ENCODE assay signal across 14 cellular contexts in genomic region chr6:166201878-166202277, GRCh38. TPM values are rescaled to one million over a fixed set of nuclear protein-coding genes. Genes with fewer than 3 reads are reported as not detected.
DNase-seq lines count a peak whose midpoint lies in the region; ATAC-seq, FAIRE-seq and TF ChIP-seq lines count a peak whose summit lies in the region.
"Had no signal": no experiment of that assay in that cellular context is flagged by ENCODE, and none has a peak within 500 bp of the region (broad histone marks: within the 10 kb centered on the region; RNA-seq: fewer than 3 reads in every experiment).

No MANE protein-coding gene starts in this region.

- no peaks in the 10 kb centered on the region for H3K9me3 Mint-ChIP-seq in IgD-negative memory B cell
- no peaks in the 10 kb centered on the region for H3K9me3 Mint-ChIP-seq in activated T-helper 17 cell treated with anti-CD3 and anti-CD28 coated beads, Interleukin-2, amount 50 U/mL, for 72 hours
- no peaks in the 10 kb centered on the region for H3K9me3 Mint-ChIP-seq in endothelial cell (ENCODE audit: unreplicated experiment)
- H3K9me3 Mint-ChIP-seq: neural crest cell had no signal

- intact Hi-C loops in sciatic nerve (cut with DNase I) = loop anchor here (5.0 kb wide), 1 partner anchor 1925 kb away; no protein-coding TSS in a partner anchor

- H3K27ac Mint-ChIP-seq in IgD-negative memory B cell (peak overlapping the region in 1 of 3 donors; percentile 57), endothelial cell (ENCODE audit: unreplicated experiment) (no peak overlapping the region)
- H3K27ac Mint-ChIP-seq in activated T-helper 17 cell treated with anti-CD3 and anti-CD28 coated beads, Interleukin-2, amount 50 U/mL, for 72 hours = no peak overlapping the region

- no peak for FAIRE-seq in GM12891 (lab: Jason Lieb, UNC)
- FAIRE-seq: astrocyte, small intestine, urothelium cell line had no signal

- peaks cover 4% of the 10 kb centered on the region for H3K27me3 Mint-ChIP-seq in IgD-negative memory B cell
- peaks cover 21% of the 10 kb centered on the region for H3K27me3 Mint-ChIP-seq in activated T-helper 17 cell treated with anti-CD3 and anti-CD28 coated beads, Interleukin-2, amount 50 U/mL, for 72 hours
- peaks cover 3% of the 10 kb centered on the region for H3K27me3 Mint-ChIP-seq in endothelial cell (ENCODE audit: unreplicated experiment)

- ATAC-seq in GM21367 (IDR thresholded peaks at IDR 0.05; ENCODE audit: unreplicated experiment) = peak; percentile 24
- ATAC-seq in HG02938 (IDR thresholded peaks at IDR 0.05; ENCODE audit: unreplicated experiment) = peak; percentile 19
- no peak for ATAC-seq in sciatic nerve
- ATAC-seq in activated T-helper 17 cell treated with anti-CD3 and anti-CD28 coated beads, Interleukin-2, amount 50 U/mL, for 72 hours (replicated peaks) = no peak

- TF ChIP-seq CTCF in endothelial cell (IDR thresholded peaks at IDR 0.05; ENCODE audit: unreplicated experiment) = no peak

- H3K4me3 Mint-ChIP-seq in IgD-negative memory B cell (peak overlapping the region; percentile 11 to 91 (median 72)), endothelial cell (ENCODE audit: unreplicated experiment) (no peak overlapping the region)
- no peak overlapping the region for H3K4me3 Mint-ChIP-seq in activated T-helper 17 cell treated with anti-CD3 and anti-CD28 coated beads, Interleukin-2, amount 50 U/mL, for 72 hours
- H3K4me3 Mint-ChIP-seq: neural crest cell had no signal

- TF ChIP-seq POLR2A in GM12891 (IDR thresholded peaks at IDR 0.05; ENCODE audit: low read depth, low read length) = no peak

- H3K4me1 Mint-ChIP-seq in IgD-negative memory B cell (peaks cover 21 to 26% (median 23%) of the 10 kb centered on the region in 3 donors), endothelial cell (ENCODE audit: unreplicated experiment) (no peaks in the 10 kb centered on the region)
- no peaks in the 10 kb centered on the region for H3K4me1 Mint-ChIP-seq in activated T-helper 17 cell treated with anti-CD3 and anti-CD28 coated beads, Interleukin-2, amount 50 U/mL, for 72 hours

- DNase-seq in GM12891 (ENCODE audit: insufficient read length, low spot score) = no peak
- DNase-seq in stimulated activated CD4-positive, alpha-beta T cell treated with anti-CD3 and anti-CD28 coated beads, Interleukin-4, amount 100 ng/mL, for 4 hours = no peak
- DNase-seq in sciatic nerve (ENCODE audit: low spot score) = no peak
- no peak for DNase-seq in endothelial cell (ENCODE audit: low spot score)
- DNase-seq: effector CD4-positive, alpha-beta T cell; small intestine had no signal

- H3K36me3 Mint-ChIP-seq in IgD-negative memory B cell (no peaks in the 10 kb centered on the region), endothelial cell (ENCODE audit: low read depth, unreplicated experiment) (no peaks in the 10 kb centered on the region)
- no peaks in the 10 kb centered on the region for H3K36me3 Mint-ChIP-seq in activated T-helper 17 cell treated with anti-CD3 and anti-CD28 coated beads, Interleukin-2, amount 50 U/mL, for 72 hours (ENCODE audit: low read depth)

TF ChIP-seq in GM12891, 5 proteins besides CTCF, POLR2A, EP300 and RAD21:
- TF ChIP-seq POU2F2 (IDR thresholded peaks at IDR 0.05; ENCODE audit: low read depth, low read length) (no peak), TAF1 (IDR thresholded peaks at IDR 0.05; ENCODE audit: low read depth, low read length) (no peak), SPI1 (IDR thresholded peaks at IDR 0.05; ENCODE audit: low read depth, low read length) (peak; percentile 1; the same call in 1 of the 2 replicates)
TF ChIP-seq in GM12891: peak in this region for 1.

RNA-seq across cellular contexts. Expression of gene TBXT, which starts 34.2 kb away (rescaled TPM):
- 14.5 TPM for polyA plus RNA-seq in GM12891 (2012; ENCODE audit: low read depth, missing spikeins)
- polyA plus RNA-seq in IgD-negative memory B cell = not detected
- total RNA-seq in sciatic nerve (not detected), endothelial cell (ENCODE audit: unreplicated experiment) (44.8 TPM)
- not detected for total RNA-seq in activated T-helper 17 cell treated with anti-CD3 and anti-CD28 coated beads, Interleukin-2, amount 50 U/mL, for 72 hours
- total RNA-seq: astrocyte, G401, neural crest cell had no signal
- polyA plus RNA-seq: small intestine had no signal

Comparison
In these comparisons a context has a peak if more than half of its experiments do, and no peak if none do; other contexts are left out.
1. ATAC-seq: peak in GM21367 (single experiment) and HG02938 (single experiment); none in sciatic nerve (single experiment) and activated T-helper 17 cell treated with anti-CD3 and anti-CD28 coated beads, Interleukin-2, amount 50 U/mL, for 72 hours (single experiment).
2. H3K4me3 Mint-ChIP-seq: peak in IgD-negative memory B cell (4 of 4); none in activated T-helper 17 cell treated with anti-CD3 and anti-CD28 coated beads, Interleukin-2, amount 50 U/mL, for 72 hours (single experiment) and endothelial cell (single experiment).
3. RNA of gene TBXT, which starts 34.2 kb away (total RNA-seq): 44.8 TPM in endothelial cell (single experiment); not detected in sciatic nerve (single experiment) and not detected in activated T-helper 17 cell treated with anti-CD3 and anti-CD28 coated beads, Interleukin-2, amount 50 U/mL, for 72 hours; every median in the first group is over 10 times any median in the second.